Comparison of ENCODE assay signal across 1 cellular context in genomic region chr11:59822989-59823566, GRCh38.
TF ChIP-seq lines count a peak whose summit lies in the region.

No MANE protein-coding gene starts in this region.

TF ChIP-seq in K562, 482 proteins besides CTCF, POLR2A, EP300 and RAD21 (continued from another document and continues in another):
- TF ChIP-seq DEAF1 (CRISPR knock-in tag; IDR thresholded peaks at IDR 0.05) (peak; percentile 86), KHSRP (IDR thresholded peaks at IDR 0.05) (no peak), ZNF174 (CRISPR knock-in tag; IDR thresholded peaks at IDR 0.05) (no peak), SIRT6 (IDR thresholded peaks at IDR 0.05; ENCODE audit: low read depth, low read length) (no peak), NFE2 (IDR thresholded peaks at IDR 0.05; ENCODE audit: low read depth) (no peak), NEUROD1 (IDR thresholded peaks at IDR 0.05; ENCODE audit: borderline replicate concordance, low read depth, low read length, partially characterized antibody) (no peak), PCBP2 (IDR thresholded peaks at IDR 0.05; ENCODE audit: low read depth, low read length, poor library complexity, severe bottlenecking) (no peak), ILF3 (IDR thresholded peaks at IDR 0.05; ENCODE audit: borderline replicate concordance) (no peak), ZNF184 (CRISPR knock-in tag; IDR thresholded peaks at IDR 0.05) (no peak), ESRRA (IDR thresholded peaks at IDR 0.05; ENCODE audit: borderline replicate concordance, low read depth) (peak; percentile 11; the same call in 1 of the 2 replicates), ZNF384 (IDR thresholded peaks at IDR 0.05; ENCODE audit: low read depth, low read length) (0 out of 2 replicates have a peak, but pooled peaks have one; percentile 22), SIN3B (IDR thresholded peaks at IDR 0.05; ENCODE audit: low read depth) (no peak), E2F4 (CRISPR knock-in tag; IDR thresholded peaks at IDR 0.05; ENCODE audit: low read depth) (no peak), ZNF408 (CRISPR knock-in tag; IDR thresholded peaks at IDR 0.05; ENCODE audit: low read depth) (no peak), NCOA2 (IDR thresholded peaks at IDR 0.05; ENCODE audit: partially characterized antibody in 2 of 2) (peak in 1 of 2 experiments; percentile 14), SP1 (CRISPR knock-in tag; IDR thresholded peaks at IDR 0.05) (no peak), NKRF (IDR thresholded peaks at IDR 0.05; ENCODE audit: borderline replicate concordance) (no peak), ZNF316 (IDR thresholded peaks at IDR 0.05) (no peak), L3MBTL2 (IDR thresholded peaks at IDR 0.05) (no peak), STAT5B (CRISPR knock-in tag; IDR thresholded peaks at IDR 0.05) (no peak), EHMT2 (IDR thresholded peaks at IDR 0.05) (no peak), GABPB1 (CRISPR knock-in tag; IDR thresholded peaks at IDR 0.05) (no peak), SLC30A9 (CRISPR knock-in tag; IDR thresholded peaks at IDR 0.05) (no peak), PHTF2 (CRISPR knock-in tag; IDR thresholded peaks at IDR 0.05) (no peak), HNRNPH1 (optimal IDR thresholded peaks at IDR 0.05; ENCODE audit: low read depth, low read length) (no peak), ZFP30 (CRISPR knock-in tag; IDR thresholded peaks at IDR 0.05; ENCODE audit: borderline replicate concordance) (no peak), ATF1 (CRISPR knock-in tag; IDR thresholded peaks at IDR 0.05) (no peak), ATF1 (tag; IDR thresholded peaks at IDR 0.05) (0 out of 2 replicates have a peak, but pooled peaks have one; percentile 32), RNF2 (IDR thresholded peaks at IDR 0.05) (no peak), ZNF609 (CRISPR knock-in tag; IDR thresholded peaks at IDR 0.05; ENCODE audit: borderline replicate concordance) (no peak), CEBPG (CRISPR knock-in tag; IDR thresholded peaks at IDR 0.05) (peak; percentile 91), CEBPG (tag; conservative IDR thresholded peaks at IDR 0.05 in 1 of 2, IDR thresholded peaks at IDR 0.05 in 1 of 2) (peak; percentile 95 to 98), POLR3A (IDR thresholded peaks at IDR 0.05; ENCODE audit: borderline replicate concordance, extremely low read depth, insufficient read depth, insufficient read length) (no peak), ZC3H11A (IDR thresholded peaks at IDR 0.05; ENCODE audit: low read depth, low read length) (no peak), ZNF518B (CRISPR knock-in tag; IDR thresholded peaks at IDR 0.05) (no peak), BDP1 (IDR thresholded peaks at IDR 0.05; ENCODE audit: insufficient read depth, insufficient read length) (no peak), PCBP1 (IDR thresholded peaks at IDR 0.05; ENCODE audit: low read depth, low read length, poor library complexity, severe bottlenecking) (no peak), SMARCB1 (IDR thresholded peaks at IDR 0.05; ENCODE audit: insufficient read length, low read depth) (no peak), PRMT5 (CRISPR knock-in tag; IDR thresholded peaks at IDR 0.05) (no peak), TCF7L2 (IDR thresholded peaks at IDR 0.05; ENCODE audit: low read depth, low read length) (no peak), ZNF143 (CRISPR knock-in tag; IDR thresholded peaks at IDR 0.05) (no peak), FOXA1 (IDR thresholded peaks at IDR 0.05; ENCODE audit: borderline replicate concordance) (no peak), CBX3 (IDR thresholded peaks at IDR 0.05; ENCODE audit: borderline replicate concordance in 1 of 2, low read length in 2 of 2) (peak in 1 of 2 experiments; percentile 74; a peak in 1 of 3 replicates), EWSR1 (IDR thresholded peaks at IDR 0.05; ENCODE audit: borderline replicate concordance, low read depth, partially characterized antibody) (no peak), SRSF3 (IDR thresholded peaks at IDR 0.05; ENCODE audit: insufficient read depth, low read length) (no peak), ATF7 (IDR thresholded peaks at IDR 0.05) (peak; percentile 80), BRD4 (IDR thresholded peaks at IDR 0.05) (no peak), PRPF4 (IDR thresholded peaks at IDR 0.05; ENCODE audit: insufficient read depth, low read depth, low read length, poor library complexity, severe bottlenecking) (no peak), BMI1 (IDR thresholded peaks at IDR 0.05; ENCODE audit: low read length) (no peak), ZNF124 (CRISPR knock-in tag; IDR thresholded peaks at IDR 0.05) (no peak), TFE3 (CRISPR knock-in tag; IDR thresholded peaks at IDR 0.05) (no peak), ARID2 (IDR thresholded peaks at IDR 0.05) (peak; percentile 79), ZNF12 (CRISPR knock-in tag; IDR thresholded peaks at IDR 0.05) (no peak), ZNF551 (CRISPR knock-in tag; IDR thresholded peaks at IDR 0.05) (no peak), ELF1 (tag; IDR thresholded peaks at IDR 0.05) (no peak), HDAC8 (tag; IDR thresholded peaks at IDR 0.05) (no peak), ZNF280A (IDR thresholded peaks at IDR 0.05; ENCODE audit: low read depth, partially characterized antibody) (no peak)
